ENCODE assay signal across 8 cellular contexts in genomic region chr12:71662861-71663560, GRCh38. TPM values are rescaled to one million over a fixed set of nuclear protein-coding genes. Genes with fewer than 3 reads are reported as not detected.
DNase-seq lines count a peak whose midpoint lies in the region; ATAC-seq and TF ChIP-seq lines count a peak whose summit lies in the region.

No MANE protein-coding gene starts in this region.

- ATAC-seq in GM21515 (IDR thresholded peaks at IDR 0.05; ENCODE audit: unreplicated experiment) (peak; percentile 27), sciatic nerve (peak; percentile 52)

- H3K4me3 ChIP-seq in HUES48 (ENCODE audit: low read depth, low read length) (peak overlapping the region; percentile 87), hepatocyte (peak overlapping the region; percentile 71)

- H3K4me1 ChIP-seq in HUES48 (ENCODE audit: control insufficient read depth, insufficient read depth, low read length) (peaks cover 11% of the 10 kb centered on the region), hepatocyte (ENCODE audit: insufficient read depth) (peaks cover 7% of the 10 kb centered on the region)

- H2AFZ ChIP-seq in hepatocyte, result peak overlapping the region; percentile 34

- H4K20me1 ChIP-seq in hepatocyte (ENCODE audit: insufficient read depth, poor library complexity, severe bottlenecking), result peaks cover 38% of the 10 kb centered on the region

- H3K36me3 ChIP-seq in HUES48 (ENCODE audit: control insufficient read depth, insufficient read depth, low read length) (peaks cover 23% of the 10 kb centered on the region), hepatocyte (replicated peaks; ENCODE audit: insufficient read depth, low read depth) (no peaks in the 10 kb centered on the region)

- intact Hi-C loops in sciatic nerve (cut with DNase I), result no loop called here

- DNase-seq in DMS53 (lab: John Stamatoyannopoulos, UW) (peak; percentile 84), T-helper 2 cell (peak; percentile 42 to 86 (median 70)), amygdala (lab: John Stamatoyannopoulos, UW) (peak in 45 of 56 donors; percentile 5 to 75 (median 48)), hepatocyte (ENCODE audit: low spot score) (peak; percentile 79), sciatic nerve (ENCODE audit: low spot score) (peak; percentile 77), GM19240 (ENCODE audit: insufficient read length, low spot score) (no peak)

- H3K27ac ChIP-seq in HUES48 (ENCODE audit: low read depth, low read length) (peak overlapping the region; percentile 97), hepatocyte (peak overlapping the region; percentile 95)

- WGBS in hepatocyte (ENCODE audit: low lambda C conversion rate, missing lambda C conversion rate), result under 1% methylated on average over 45 of the region's 53 CpGs

- TF ChIP-seq CTCF in hepatocyte (IDR thresholded peaks at IDR 0.05; ENCODE audit: poor library complexity), result no peak

- no peaks in the 10 kb centered on the region for H3K9me2 ChIP-seq in hepatocyte (replicated peaks; ENCODE audit: insufficient read depth)

- H3K9ac ChIP-seq in HUES48 (ENCODE audit: low read depth, low read length), result peak overlapping the region; percentile 90

- peaks cover 81% of the 10 kb centered on the region for H3K79me2 ChIP-seq in hepatocyte

- H3K9me3 ChIP-seq in HUES48 (ENCODE audit: control insufficient read depth, insufficient read depth, low read length) (no peaks in the 10 kb centered on the region), hepatocyte (ENCODE audit: low read depth) (no peaks in the 10 kb centered on the region)

- H3K27me3 ChIP-seq in HUES48 (ENCODE audit: control insufficient read depth, insufficient read depth, low read length) (no peaks in the 10 kb centered on the region), hepatocyte (no peaks in the 10 kb centered on the region)

- peak overlapping the region; percentile 80 for H3K4me2 ChIP-seq in hepatocyte

RNA-seq across cellular contexts. Expression of gene ZFC3H1, which starts 0.6 kb away (rescaled TPM):
- total RNA-seq in hepatocyte, result 46.4 and 48.6 TPM in 2 replicates
- polyA plus RNA-seq in hepatocyte, result 28.0 and 45.5 TPM in 2 replicates
- total RNA-seq in sciatic nerve, result 85.4 TPM

RNA-seq across cellular contexts. Expression of gene THAP2, which starts 1.1 kb away (rescaled TPM):
- total RNA-seq in hepatocyte (6.1 and 7.0 TPM in 2 replicates), sciatic nerve (5.8 TPM)
- 6.1 and 6.9 TPM in 2 replicates for polyA plus RNA-seq in hepatocyte

RNA-seq across cellular contexts. Expression of gene TMEM19, which starts 22.9 kb away (rescaled TPM):
- total RNA-seq in hepatocyte (24.8 and 28.2 TPM in 2 replicates), sciatic nerve (20.7 TPM)
- polyA plus RNA-seq in hepatocyte, result 19.4 and 24.1 TPM in 2 replicates
